Comparison of ENCODE assay signal across 8 cellular contexts in genomic region chr7:51160990-51161615, GRCh38.
A peak's percentile ranks its signal among the peaks of the same experiment; 100 is the strongest.
DNase-seq lines count a peak whose midpoint lies in the region; ATAC-seq and TF ChIP-seq lines count a peak whose summit lies in the region.

No MANE protein-coding gene starts in this region.

- no peak overlapping the region for H3K27ac Mint-ChIP-seq in WTC11

- peaks cover 21% of the 10 kb centered on the region for H3K4me1 Mint-ChIP-seq in WTC11

- peak overlapping the region; percentile 64 for H3K27ac ChIP-seq in caudate nucleus (ENCODE audit: low read depth, low read length)

- DNase-seq in COLO668 (lab: John Stamatoyannopoulos, UW; ENCODE audit: unreplicated experiment) (peak; percentile 79), NCI-H1930 (lab: John Stamatoyannopoulos, UW) (peak; percentile 53 to 54), WTC11 (ENCODE audit: low spot score) (peak; percentile 78), caudate nucleus (lab: John Stamatoyannopoulos, UW) (peak in 57 of 61 donors; percentile 13 to 91 (median 63)), kidney glomerular epithelial cell (lab: John Stamatoyannopoulos, UW) (peak; percentile 25)
- DNase-seq in stimulated activated CD4-positive, alpha-beta T cell treated with anti-CD3 and anti-CD28 coated beads, Interleukin-2, amount 100 ng/mL, for 24 hours: peak; percentile 57 to 64

- peak; percentile 56 for ATAC-seq in GM21423 (IDR thresholded peaks at IDR 0.05; ENCODE audit: unreplicated experiment)
- ATAC-seq in WTC11: peak; percentile 47
- no peak for ATAC-seq in GM21786 (IDR thresholded peaks at IDR 0.05; ENCODE audit: unreplicated experiment)

- CTCF ChIA-PET in WTC11 (lab: Charles Lee): interaction anchor here (0.6 to 6.9 kb wide), 77 partner anchors 9 to 1068 kb away, joined by 3 to 234 read pairs (median 4); partner anchors contain the start of genes FIGNL1 and ZPBP

- peak; percentile 76 for TF ChIP-seq CTCF in WTC11 (IDR thresholded peaks at IDR 0.05)

- H3K27me3 Mint-ChIP-seq in WTC11 (ENCODE audit: low read depth): no peaks in the 10 kb centered on the region

- POLR2A ChIA-PET in WTC11 (lab: Charles Lee): no interaction called here

- H3K36me3 Mint-ChIP-seq in WTC11: no peaks in the 10 kb centered on the region

- H3K4me3 Mint-ChIP-seq in WTC11: no peak overlapping the region

- no peaks in the 10 kb centered on the region; the same call in 1 of the 2 replicates for H3K9me3 Mint-ChIP-seq in WTC11

TF ChIP-seq in WTC11, 78 proteins besides CTCF, POLR2A, EP300 and RAD21:
- no peak for TF ChIP-seq TEAD1 (CRISPR knock-in tag; IDR thresholded peaks at IDR 0.05)
- no peak for TF ChIP-seq ZBTB43 (CRISPR knock-in tag; IDR thresholded peaks at IDR 0.05)
- no peak for TF ChIP-seq ZMAT4 (CRISPR knock-in tag; IDR thresholded peaks at IDR 0.05)
- TF ChIP-seq ZSCAN18 (CRISPR knock-in tag; IDR thresholded peaks at IDR 0.05): no peak
- no peak for TF ChIP-seq PREB (CRISPR knock-in tag; IDR thresholded peaks at IDR 0.05; ENCODE audit: borderline replicate concordance)
TF ChIP-seq in WTC11: peak in this region for 0.

Comparison
In these comparisons a context has a peak if more than half of its experiments do, and no peak if none do; other contexts are left out.
1. DNase-seq: peak in every context shown above with its lines; median percentile 79 in COLO668; 78 in WTC11; 63 in caudate nucleus; 60 in stimulated activated CD4-positive, alpha-beta T cell treated with anti-CD3 and anti-CD28 coated beads, Interleukin-2, amount 100 ng/mL, for 24 hours; 54 in NCI-H1930; 25 in kidney glomerular epithelial cell.